In genomic region chr9:82736126-82736525, GRCh38 we compare ENCODE assay signal across 5 cellular contexts.
"Had no signal": no experiment of that assay in that cellular context is flagged by ENCODE, and none has a peak within 500 bp of the region (broad histone marks: within the 10 kb centered on the region; RNA-seq: fewer than 3 reads in every experiment).

No MANE protein-coding gene starts in this region.

- H3K27me3 Mint-ChIP-seq: IgD-negative memory B cell had no signal

- H3K27ac Mint-ChIP-seq: H9, IgD-negative memory B cell had no signal

- H3K27ac ChIP-seq: GM23248 had no signal

- H3K36me3 Mint-ChIP-seq: IgD-negative memory B cell had no signal

- H3K9me3 Mint-ChIP-seq: H9, IgD-negative memory B cell had no signal

- H2AFZ ChIP-seq: GM23248 had no signal

- H3K9ac ChIP-seq: GM23248 had no signal

- H3K4me3 Mint-ChIP-seq: H9, IgD-negative memory B cell had no signal

- DNase-seq: GM23248, H9, HCEC 1CT, KBM-7 had no signal

- H3K4me3 ChIP-seq: GM23248 had no signal

- H3K4me1 Mint-ChIP-seq: IgD-negative memory B cell had no signal
